Comparison of ENCODE assay signal across 8 cellular contexts in the genomic region with DNA sequence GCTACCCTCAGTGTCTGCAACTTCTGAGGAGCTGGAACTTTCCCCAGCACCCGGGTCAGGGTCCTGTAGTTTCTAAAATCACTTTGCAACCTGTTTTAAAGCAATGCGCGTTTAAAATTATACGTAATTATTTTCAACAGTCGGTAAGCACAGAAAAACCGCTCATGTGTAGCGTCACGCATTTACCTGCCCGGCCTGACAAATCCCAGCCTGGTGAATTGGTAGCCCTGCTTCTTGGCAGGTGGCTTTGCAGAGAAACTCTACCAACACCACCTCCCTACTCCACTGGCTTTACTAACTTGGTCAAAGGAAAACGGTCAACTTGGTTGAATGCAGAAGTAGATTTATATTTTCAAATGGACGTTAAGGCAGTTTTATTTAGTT. TPM values are rescaled to one million over a fixed set of nuclear protein-coding genes. Genes with fewer than 3 reads are reported as not detected.
DNase-seq lines count a peak whose midpoint lies in the region; ATAC-seq, FAIRE-seq and TF ChIP-seq lines count a peak whose summit lies in the region.

No MANE protein-coding gene starts in this region.

- no peaks in the 10 kb centered on the region for H3K36me3 ChIP-seq in HUES6 (ENCODE audit: control insufficient read depth, insufficient read depth, low read length)
- no peaks in the 10 kb centered on the region for H3K36me3 ChIP-seq in muscle layer of duodenum (ENCODE audit: control insufficient read depth in 1 of 2, insufficient read depth in 2 of 2, low read length in 2 of 2)

- no peak overlapping the region for H3K9ac ChIP-seq in HUES6 (ENCODE audit: low read length)

- H3K4me3 Mint-ChIP-seq in central memory CD8-positive, alpha-beta T cell: peak overlapping the region; percentile 73

- H3K27me3 ChIP-seq in HUES6 (ENCODE audit: control insufficient read depth, insufficient read depth, low read length) (peaks cover 4% of the 10 kb centered on the region; the same call in 1 of the 2 replicates), muscle layer of duodenum (ENCODE audit: low read depth, low read length) (no peaks in the 10 kb centered on the region)

- H3K9me3 ChIP-seq in A549: no peaks in the 10 kb centered on the region
- peaks cover 7% of the 10 kb centered on the region; the same call in 1 of the 2 replicates for H3K9me3 ChIP-seq in HUES6 (ENCODE audit: control insufficient read depth, insufficient read depth, low read depth, low read length)
- no peaks in the 10 kb centered on the region for H3K9me3 ChIP-seq in muscle layer of duodenum (ENCODE audit: control insufficient read depth in 1 of 2, low read length in 2 of 2)

- FAIRE-seq in A549 (lab: Jason Lieb, UNC): no peak

- TF ChIP-seq EP300 in A549 (IDR thresholded peaks at IDR 0.05): no peak

- H3K27ac Mint-ChIP-seq in central memory CD8-positive, alpha-beta T cell (ENCODE audit: low read depth): no peak overlapping the region

- H3K4me2 ChIP-seq in A549: peak overlapping the region; percentile 79

- ATAC-seq in A549 (peak; percentile 55 to 63; a peak in 5 of 6 replicates), GM18867 (IDR thresholded peaks at IDR 0.05; ENCODE audit: unreplicated experiment) (peak; percentile 9), GM19397 (IDR thresholded peaks at IDR 0.05; ENCODE audit: unreplicated experiment) (no peak)
- ATAC-seq in central memory CD8-positive, alpha-beta T cell (replicated peaks; ENCODE audit: extremely low read depth, poor library complexity, severe bottlenecking): no peak

- H3K4me3 ChIP-seq in A549 (peak overlapping the region; percentile 46), HUES6 (ENCODE audit: low read depth, low read length) (peak overlapping the region; percentile 55), muscle layer of duodenum (ENCODE audit: low read depth in 1 of 2, low read length in 2 of 2) (peak overlapping the region; percentile 56 to 82)

- H3K27me3 Mint-ChIP-seq in central memory CD8-positive, alpha-beta T cell: peaks cover 41% of the 10 kb centered on the region

- TF ChIP-seq POLR2A in A549 (IDR thresholded peaks at IDR 0.05; ENCODE audit: low read length): no peak

- CTCF ChIA-PET in A549 (lab: Yijun Ruan, JAX): no interaction called here

- H3K36me3 Mint-ChIP-seq in central memory CD8-positive, alpha-beta T cell (ENCODE audit: insufficient read depth): peaks cover 2% of the 10 kb centered on the region

- POLR2A ChIA-PET in A549 (lab: Yijun Ruan, JAX): no interaction called here

- peaks cover 6% of the 10 kb centered on the region for H3K4me1 Mint-ChIP-seq in central memory CD8-positive, alpha-beta T cell

- no peaks in the 10 kb centered on the region for H3K9me3 Mint-ChIP-seq in central memory CD8-positive, alpha-beta T cell

- TF ChIP-seq RAD21 in A549 (conservative IDR thresholded peaks at IDR 0.05 in 1 of 2, IDR thresholded peaks at IDR 0.05 in 1 of 2): no peak

- DNase-seq in A549 (ENCODE audit: low read depth in 1 of 2, low spot score in 1 of 2): peak; percentile 15 to 25
- DNase-seq in central memory CD8-positive, alpha-beta T cell (ENCODE audit: low spot score in 2 of 2): no peak
- DNase-seq in DMS79 treated with DMSO at 0.1 percent for 48 hours (lab: John Stamatoyannopoulos, UW): no peak
- no peak for DNase-seq in stimulated activated naive CD4-positive, alpha-beta T cell treated with Interleukin-2 at 50 U/mL for 16 hours (lab: John Stamatoyannopoulos, UW)

- 12% methylated on average over 10 of the region's 11 CpGs for WGBS in A549 (ENCODE audit: missing lambda C conversion rate)

- peaks cover 23% of the 10 kb centered on the region for H3K4me1 ChIP-seq in A549
- peaks cover 6% of the 10 kb centered on the region; the same call in 1 of the 2 replicates for H3K4me1 ChIP-seq in HUES6 (ENCODE audit: control insufficient read depth, insufficient read depth, low read length)
- H3K4me1 ChIP-seq in muscle layer of duodenum (ENCODE audit: control insufficient read depth in 1 of 2, insufficient read depth in 2 of 2, low read length in 2 of 2): no peaks in the 10 kb centered on the region

- TF ChIP-seq CTCF in A549 (IDR thresholded peaks at IDR 0.05): no peak

- H3K27ac ChIP-seq in A549 (peak overlapping the region; percentile 86 to 96), HUES6 (ENCODE audit: low read depth, low read length) (no peak overlapping the region), muscle layer of duodenum (ENCODE audit: low read length) (no peak overlapping the region)

TF ChIP-seq in A549, 52 proteins besides CTCF, POLR2A, EP300 and RAD21:
- no peak for TF ChIP-seq SMC3 (IDR thresholded peaks at IDR 0.05)
- TF ChIP-seq, protein P1, sequence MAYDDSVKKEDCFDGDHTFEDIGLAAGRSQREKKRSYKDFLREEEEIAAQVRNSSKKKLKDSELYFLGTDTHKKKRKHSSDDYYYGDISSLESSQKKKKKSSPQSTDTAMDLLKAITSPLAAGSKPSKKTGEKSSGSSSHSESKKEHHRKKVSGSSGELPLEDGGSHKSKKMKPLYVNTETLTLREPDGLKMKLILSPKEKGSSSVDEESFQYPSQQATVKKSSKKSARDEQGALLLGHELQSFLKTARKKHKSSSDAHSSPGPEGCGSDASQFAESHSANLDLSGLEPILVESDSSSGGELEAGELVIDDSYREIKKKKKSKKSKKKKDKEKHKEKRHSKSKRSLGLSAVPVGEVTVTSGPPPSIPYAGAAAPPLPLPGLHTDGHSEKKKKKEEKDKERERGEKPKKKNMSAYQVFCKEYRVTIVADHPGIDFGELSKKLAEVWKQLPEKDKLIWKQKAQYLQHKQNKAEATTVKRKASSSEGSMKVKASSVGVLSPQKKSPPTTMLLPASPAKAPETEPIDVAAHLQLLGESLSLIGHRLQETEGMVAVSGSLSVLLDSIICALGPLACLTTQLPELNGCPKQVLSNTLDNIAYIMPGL (CRISPR knock-in tag; IDR thresholded peaks at IDR 0.05; ENCODE audit: borderline replicate concordance): no peak
- no peak for TF ChIP-seq PHF8 (IDR thresholded peaks at IDR 0.05; ENCODE audit: borderline replicate concordance, low read depth)
- TF ChIP-seq CHD4 (IDR thresholded peaks at IDR 0.05; ENCODE audit: borderline replicate concordance): no peak
- TF ChIP-seq FOSB (CRISPR knock-in tag; IDR thresholded peaks at IDR 0.05): no peak
- TF ChIP-seq CEBPB (IDR thresholded peaks at IDR 0.05): no peak
- TF ChIP-seq, protein P2, sequence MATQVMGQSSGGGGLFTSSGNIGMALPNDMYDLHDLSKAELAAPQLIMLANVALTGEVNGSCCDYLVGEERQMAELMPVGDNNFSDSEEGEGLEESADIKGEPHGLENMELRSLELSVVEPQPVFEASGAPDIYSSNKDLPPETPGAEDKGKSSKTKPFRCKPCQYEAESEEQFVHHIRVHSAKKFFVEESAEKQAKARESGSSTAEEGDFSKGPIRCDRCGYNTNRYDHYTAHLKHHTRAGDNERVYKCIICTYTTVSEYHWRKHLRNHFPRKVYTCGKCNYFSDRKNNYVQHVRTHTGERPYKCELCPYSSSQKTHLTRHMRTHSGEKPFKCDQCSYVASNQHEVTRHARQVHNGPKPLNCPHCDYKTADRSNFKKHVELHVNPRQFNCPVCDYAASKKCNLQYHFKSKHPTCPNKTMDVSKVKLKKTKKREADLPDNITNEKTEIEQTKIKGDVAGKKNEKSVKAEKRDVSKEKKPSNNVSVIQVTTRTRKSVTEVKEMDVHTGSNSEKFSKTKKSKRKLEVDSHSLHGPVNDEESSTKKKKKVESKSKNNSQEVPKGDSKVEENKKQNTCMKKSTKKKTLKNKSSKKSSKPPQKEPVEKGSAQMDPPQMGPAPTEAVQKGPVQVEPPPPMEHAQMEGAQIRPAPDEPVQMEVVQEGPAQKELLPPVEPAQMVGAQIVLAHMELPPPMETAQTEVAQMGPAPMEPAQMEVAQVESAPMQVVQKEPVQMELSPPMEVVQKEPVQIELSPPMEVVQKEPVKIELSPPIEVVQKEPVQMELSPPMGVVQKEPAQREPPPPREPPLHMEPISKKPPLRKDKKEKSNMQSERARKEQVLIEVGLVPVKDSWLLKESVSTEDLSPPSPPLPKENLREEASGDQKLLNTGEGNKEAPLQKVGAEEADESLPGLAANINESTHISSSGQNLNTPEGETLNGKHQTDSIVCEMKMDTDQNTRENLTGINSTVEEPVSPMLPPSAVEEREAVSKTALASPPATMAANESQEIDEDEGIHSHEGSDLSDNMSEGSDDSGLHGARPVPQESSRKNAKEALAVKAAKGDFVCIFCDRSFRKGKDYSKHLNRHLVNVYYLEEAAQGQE (IDR thresholded peaks at IDR 0.05): no peak
- no peak for TF ChIP-seq ZSCAN20 (CRISPR knock-in tag; IDR thresholded peaks at IDR 0.05)
- no peak for TF ChIP-seq NPAS2 (CRISPR knock-in tag; IDR thresholded peaks at IDR 0.05; ENCODE audit: borderline replicate concordance)
- no peak for TF ChIP-seq ZFP36 (IDR thresholded peaks at IDR 0.05; ENCODE audit: borderline replicate concordance, partially characterized antibody)
- TF ChIP-seq RNF2 (IDR thresholded peaks at IDR 0.05; ENCODE audit: borderline replicate concordance, low read depth): no peak
- no peak for TF ChIP-seq CBX8 (IDR thresholded peaks at IDR 0.05)
- no peak for TF ChIP-seq MAZ (IDR thresholded peaks at IDR 0.05; ENCODE audit: borderline replicate concordance, low read depth, low read length)
- no peak for TF ChIP-seq TP53 (CRISPR knock-in tag; IDR thresholded peaks at IDR 0.05)
TF ChIP-seq in A549: peak in this region for 0.

RNA-seq across cellular contexts. Expression of gene BANK1, which starts 0.7 kb away (rescaled TPM):
- polyA plus RNA-seq in A549 (2011; rRNA removed) (4.3 and 6.1 TPM in 2 replicates), A549 (2017; fragmentation: RNase III; extraction: RNeasy Plus Mini Kit Qiagen cat#74134 plus additional on column Dnase treatment) (2.2 to 2.8 TPM (median 2.5 TPM) in 3 replicates)
- polyA plus RNA-seq in A549 (2012; cell fraction: cytosol; rRNA removed): 1.7 TPM in 2 replicates
- polyA plus RNA-seq in A549 (2012; cell fraction: nucleus; rRNA removed): 0.71 and 1.3 TPM in 2 replicates
- 1.4 and 1.5 TPM in 2 replicates for polyA minus RNA-seq in A549 (2011; rRNA and poly(A)+ RNA removed)

Comparison
In these comparisons a context has a peak if more than half of its experiments do, and no peak if none do; other contexts are left out.
1. ATAC-seq: peak in A549 (2 of 2) and GM18867 (single experiment); none in central memory CD8-positive, alpha-beta T cell (single experiment) and GM19397 (single experiment).
2. DNase-seq: peak in A549 (2 of 2); none in central memory CD8-positive, alpha-beta T cell (0 of 2), DMS79 treated with DMSO at 0.1 percent for 48 hours (single experiment) and stimulated activated naive CD4-positive, alpha-beta T cell treated with Interleukin-2 at 50 U/mL for 16 hours (single experiment).
3. H3K27ac ChIP-seq: peak in A549 (2 of 2); none in HUES6 (single experiment) and muscle layer of duodenum (single experiment).
4. Peak in every context shown above with its lines, with median percentiles within 50 percentile points of each other: H3K4me3 ChIP-seq.